Comparison of ENCODE assay signal across 9 cellular contexts in the genomic region with DNA sequence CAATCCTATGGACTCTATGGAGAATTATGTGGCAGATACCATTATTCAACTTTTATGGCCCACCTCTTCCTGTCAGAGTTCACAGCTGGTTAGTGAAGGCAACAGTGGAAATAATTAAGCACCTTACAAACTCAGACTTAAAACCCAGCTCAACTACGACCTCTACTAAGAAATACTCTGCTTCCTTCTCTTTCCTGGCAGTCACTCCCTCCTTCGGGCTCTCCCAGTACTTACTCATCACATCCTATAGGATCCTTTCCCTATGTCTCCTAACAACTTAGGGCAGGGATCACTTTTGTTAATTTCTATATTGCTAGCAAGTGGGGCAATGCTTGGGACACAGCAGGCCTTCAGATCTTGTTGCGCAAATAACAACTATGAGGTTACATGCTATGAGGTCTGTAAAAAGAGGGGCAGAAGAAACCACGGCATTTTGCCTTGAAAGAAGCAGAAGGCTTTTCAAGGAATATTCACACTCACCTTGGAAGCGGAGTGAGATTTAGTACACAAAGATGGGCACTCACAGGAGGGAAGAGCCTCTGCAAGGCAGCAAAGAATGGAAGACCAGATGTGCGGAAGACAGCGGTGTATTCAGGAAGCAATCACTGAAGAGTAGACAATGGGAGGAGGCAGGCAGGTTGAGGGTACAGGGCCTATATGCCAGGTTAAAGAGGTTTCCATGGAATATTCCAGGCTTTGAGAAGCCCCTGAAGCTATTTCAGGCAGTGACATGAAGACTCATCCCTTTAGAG. TPM values are rescaled to one million over a fixed set of nuclear protein-coding genes. Genes with fewer than 3 reads are reported as not detected.
DNase-seq lines count a peak whose midpoint lies in the region; ATAC-seq and TF ChIP-seq lines count a peak whose summit lies in the region.
"Had no signal": no experiment of that assay in that cellular context is flagged by ENCODE, and none has a peak within 500 bp of the region (broad histone marks: within the 10 kb centered on the region; RNA-seq: fewer than 3 reads in every experiment).

No MANE protein-coding gene starts in this region.

- H3K27me3 Mint-ChIP-seq in stimulated activated naive CD8-positive, alpha-beta T cell treated with anti-CD3 and anti-CD28 coated beads, Interleukin-15, Interleukin-2, amounts not matched to agents 100 ng/mL and 50 ng/mL, for 24 hours: no peaks in the 10 kb centered on the region
- H3K27me3 Mint-ChIP-seq in T-helper 17 cell (no peaks in the 10 kb centered on the region), glutamatergic neuron (ENCODE audit: unreplicated experiment) (peaks cover 10% of the 10 kb centered on the region), endodermal cell (ENCODE audit: insufficient read depth) (peaks cover 6% of the 10 kb centered on the region)

- H3K36me3 ChIP-seq in endodermal cell (ENCODE audit: control insufficient read depth, insufficient read depth, low read length): no peaks in the 10 kb centered on the region
- no peaks in the 10 kb centered on the region for H3K36me3 ChIP-seq in adrenal gland (replicated peaks in 1 of 2)

- no peak for ATAC-seq in stimulated activated naive CD8-positive, alpha-beta T cell treated with anti-CD3 and anti-CD28 coated beads, Interleukin-15, Interleukin-2, amounts not matched to agents 100 U/mL and 50 U/mL, for 24 hours
- ATAC-seq in T-helper 17 cell (no peak), GM18907 (IDR thresholded peaks at IDR 0.05; ENCODE audit: unreplicated experiment) (no peak)

- intact Hi-C loops in adrenal gland (cut with DNase I): no loop called here

- TF ChIP-seq CTCF in glutamatergic neuron (IDR thresholded peaks at IDR 0.05; ENCODE audit: partially characterized antibody, unreplicated experiment) (no peak), endodermal cell (conservative IDR thresholded peaks at IDR 0.05) (no peak), adrenal gland (IDR thresholded peaks at IDR 0.05) (no peak)

- peak overlapping the region; percentile 79 for H3K4me3 Mint-ChIP-seq in stimulated activated naive CD8-positive, alpha-beta T cell treated with anti-CD3 and anti-CD28 coated beads, Interleukin-15, Interleukin-2, amounts not matched to agents 100 ng/mL and 50 ng/mL, for 24 hours
- peak overlapping the region; percentile 93 for H3K4me3 Mint-ChIP-seq in T-helper 17 cell
- peak overlapping the region; percentile 80 for H3K4me3 Mint-ChIP-seq in glutamatergic neuron (ENCODE audit: unreplicated experiment)
- H3K4me3 Mint-ChIP-seq in endodermal cell: no peak overlapping the region

- H3K27me3 ChIP-seq in endodermal cell (ENCODE audit: control insufficient read depth, insufficient read depth, low read length, poor library complexity, severe bottlenecking) (no peaks in the 10 kb centered on the region), adrenal gland (no peaks in the 10 kb centered on the region)

- no peak overlapping the region for H3K27ac ChIP-seq in endodermal cell (ENCODE audit: low read depth, low read length)
- no peak overlapping the region for H3K27ac ChIP-seq in adrenal gland

- WGBS in endodermal cell (ENCODE audit: insufficient coverage in 1 of 2, insufficient read length in 1 of 2), 2 experiments: 88 to 90% methylated on average over 6 to 7 of the region's 7 CpGs
- WGBS in adrenal gland, 4 donors: 86 to 93% (median 90%) methylated on average over 7 of the region's 7 CpGs

- TF ChIP-seq POLR2A in adrenal gland (IDR thresholded peaks at IDR 0.05): no peak

- peak overlapping the region; percentile 46 for H3K27ac Mint-ChIP-seq in stimulated activated naive CD8-positive, alpha-beta T cell treated with anti-CD3 and anti-CD28 coated beads, Interleukin-15, Interleukin-2, amounts not matched to agents 100 ng/mL and 50 ng/mL, for 24 hours
- H3K27ac Mint-ChIP-seq in T-helper 17 cell: peak overlapping the region; percentile 95
- H3K27ac Mint-ChIP-seq in glutamatergic neuron (ENCODE audit: unreplicated experiment): peak overlapping the region; percentile 15
- H3K27ac Mint-ChIP-seq in endodermal cell: no peak overlapping the region

- no peak overlapping the region for H3K9ac ChIP-seq in endodermal cell (ENCODE audit: extremely low read depth, low read length, poor library complexity, severe bottlenecking)

- H3K9me3 Mint-ChIP-seq in stimulated activated naive CD8-positive, alpha-beta T cell treated with anti-CD3 and anti-CD28 coated beads, Interleukin-15, Interleukin-2, amounts not matched to agents 100 ng/mL and 50 ng/mL, for 24 hours: no peaks in the 10 kb centered on the region
- H3K9me3 Mint-ChIP-seq in glutamatergic neuron (ENCODE audit: unreplicated experiment) (peaks cover 10% of the 10 kb centered on the region), endodermal cell (no peaks in the 10 kb centered on the region)

- H3K9me3 ChIP-seq in T-helper 17 cell (ENCODE audit: control insufficient read depth, low read length, poor library complexity, severe bottlenecking): no peaks in the 10 kb centered on the region
- H3K9me3 ChIP-seq in endodermal cell (ENCODE audit: control insufficient read depth, low read length): no peaks in the 10 kb centered on the region
- H3K9me3 ChIP-seq in adrenal gland (replicated peaks in 1 of 3): no peaks in the 10 kb centered on the region

- H3K4me3 ChIP-seq in endodermal cell (ENCODE audit: low read length) (no peak overlapping the region), adrenal gland (no peak overlapping the region)

- no peak for DNase-seq in stimulated activated naive CD8-positive, alpha-beta T cell treated with anti-CD3 and anti-CD28 coated beads, Interleukin-15, Interleukin-2, amounts not matched to agents 100 U/mL and 50 U/mL, for 24 hours
- DNase-seq in T-helper 17 cell (no peak), glutamatergic neuron (no peak), endodermal cell (no peak), adrenal gland (no peak), KG1 (lab: John Stamatoyannopoulos, UW) (no peak)
- DNase-seq: activated CD4-positive, CD25-positive, alpha-beta regulatory T cell treated with anti-CD3 and anti-CD28 coated beads, Interleukin-2, amount 50 U/mL, for 72 hours had no signal

- H3K4me1 Mint-ChIP-seq in stimulated activated naive CD8-positive, alpha-beta T cell treated with anti-CD3 and anti-CD28 coated beads, Interleukin-15, Interleukin-2, amounts not matched to agents 100 ng/mL and 50 ng/mL, for 24 hours (ENCODE audit: low read depth): peaks cover 42% of the 10 kb centered on the region
- H3K4me1 Mint-ChIP-seq in T-helper 17 cell (peaks cover 28% of the 10 kb centered on the region), glutamatergic neuron (ENCODE audit: low read depth, unreplicated experiment) (peaks cover 13% of the 10 kb centered on the region), endodermal cell (peaks cover 25% of the 10 kb centered on the region)

- H3K4me1 ChIP-seq in endodermal cell (ENCODE audit: control insufficient read depth, insufficient read depth, low read length) (no peaks in the 10 kb centered on the region), adrenal gland (replicated peaks in 1 of 2) (no peaks in the 10 kb centered on the region)

- peaks cover 6% of the 10 kb centered on the region for H3K36me3 Mint-ChIP-seq in stimulated activated naive CD8-positive, alpha-beta T cell treated with anti-CD3 and anti-CD28 coated beads, Interleukin-15, Interleukin-2, amounts not matched to agents 100 ng/mL and 50 ng/mL, for 24 hours (ENCODE audit: low read depth)
- H3K36me3 Mint-ChIP-seq in T-helper 17 cell (ENCODE audit: low read depth): no peaks in the 10 kb centered on the region
- H3K36me3 Mint-ChIP-seq in glutamatergic neuron (ENCODE audit: unreplicated experiment): no peaks in the 10 kb centered on the region
- no peaks in the 10 kb centered on the region for H3K36me3 Mint-ChIP-seq in endodermal cell (ENCODE audit: low read depth)

RNA-seq across cellular contexts. Expression of a gene that starts 2.1 kb away (rescaled TPM):
- total RNA-seq in T-helper 17 cell (10 to 100 TPM; 24.1 to 26.1 TPM), glutamatergic neuron (ENCODE audit: unreplicated experiment) (35.9 TPM), endodermal cell (10 to 100 TPM; 22.3 to 31.5 TPM), adrenal gland (1 to 10 TPM; 2.4 to 7.7 (median 4.7) TPM)
- 36.6 TPM for polyA plus RNA-seq in endodermal cell (2013, experiment 1 of 2)
- polyA plus RNA-seq in endodermal cell (2013, experiment 2 of 2): 31.7 TPM
- 10 to 100 TPM in 1 of 3 donors, 1 to 10 TPM in 2; 6.0 to 11.1 (median 6.8) TPM for polyA plus RNA-seq in adrenal gland
